Comparison of ENCODE assay signal across 15 cellular contexts in genomic region chr5:67996596-67996995, GRCh38.
DNase-seq lines count a peak whose midpoint lies in the region; ATAC-seq and TF ChIP-seq lines count a peak whose summit lies in the region.
"Had no signal": no experiment of that assay in that cellular context is flagged by ENCODE, and none has a peak within 500 bp of the region (broad histone marks: within the 10 kb centered on the region; RNA-seq: fewer than 3 reads in every experiment).

No MANE protein-coding gene starts in this region.

- H3K9me3 Mint-ChIP-seq in CD14-positive monocyte, result peaks cover 0 to 7% (median 4%) of the 10 kb centered on the region in 7 donors
- H3K9me3 Mint-ChIP-seq: CD4-positive, alpha-beta T cell had no signal

- ATAC-seq in GM19023 (IDR thresholded peaks at IDR 0.05; ENCODE audit: unreplicated experiment), result no peak
- ATAC-seq: HepG2 had no signal

- peaks cover 11% of the 10 kb centered on the region for H3K4me1 Mint-ChIP-seq in CD14-positive monocyte

- H3K27me3 ChIP-seq in esophagus muscularis mucosa, result no peaks in the 10 kb centered on the region
- H3K27me3 ChIP-seq: SJSA1 had no signal

- TF ChIP-seq CTCF in CD14-positive monocyte (IDR thresholded peaks at IDR 0.05) (no peak), esophagus muscularis mucosa (IDR thresholded peaks at IDR 0.05) (no peak)

- H3K27ac ChIP-seq in esophagus muscularis mucosa (replicated peaks in 1 of 4), result peak overlapping the region; percentile 75 to 86 (median 78)
- H3K27ac ChIP-seq: SJSA1 had no signal

- H3K27me3 Mint-ChIP-seq in CD14-positive monocyte (ENCODE audit: low read depth in 3 of 3), result peaks cover 0 to 4% (median 0%) of the 10 kb centered on the region in 3 donors
- H3K27me3 Mint-ChIP-seq: CD4-positive, alpha-beta T cell had no signal

- DNase-seq in CD14-positive monocyte (ENCODE audit: low spot score) (no peak), Daoy (ENCODE audit: low read depth) (peak; percentile 22), NCI-H2029 treated with DMSO at 0.1 percent for 48 hours (lab: John Stamatoyannopoulos, UW) (peak; percentile 13), esophagus muscularis mucosa (ENCODE audit: extremely low spot score) (no peak), glomerular visceral epithelial cell (ENCODE audit: extremely low spot score) (no peak), MV-4-11 (lab: John Stamatoyannopoulos, UW) (no peak)
- DNase-seq: AML-193; CD4-positive, alpha-beta T cell; DND-41; GF-D8; NCI-H1436; NCI-H510A treated with DMSO at 0.1 percent for 48 hours had no signal

- 89% methylated on average over 10 of the region's 10 CpGs for WGBS in esophagus muscularis mucosa

- H3K36me3 ChIP-seq in esophagus muscularis mucosa, result no peaks in the 10 kb centered on the region
- H3K36me3 ChIP-seq: SJSA1 had no signal

- H3K27ac Mint-ChIP-seq in CD14-positive monocyte, result peak overlapping the region in 4 of 7 donors; percentile 31 to 70 (median 44)
- H3K27ac Mint-ChIP-seq: CD4-positive, alpha-beta T cell had no signal

- no peak overlapping the region for H3K4me3 Mint-ChIP-seq in CD14-positive monocyte
- H3K4me3 Mint-ChIP-seq: CD4-positive, alpha-beta T cell had no signal

- H3K9me3 ChIP-seq in esophagus muscularis mucosa, result no peaks in the 10 kb centered on the region
- H3K9me3 ChIP-seq: SJSA1 had no signal

- intact Hi-C loops in CD14-positive monocyte (cut with micrococcal nuclease), result loop anchor here (10.0 kb wide), 2 partner anchors 48 to 218 kb away; partner anchors contain the start of gene PIK3R1 (in 1 of the 2)
- intact Hi-C loops in esophagus muscularis mucosa (cut with DNase I), result loop anchor here (10.0 kb wide), 1 partner anchor 752 kb away; no protein-coding TSS in a partner anchor

- no peak for TF ChIP-seq POLR2A in esophagus muscularis mucosa (IDR thresholded peaks at IDR 0.05; ENCODE audit: low read depth)

- peaks cover 7 to 62% (median 54%) of the 10 kb centered on the region in 4 donors for H3K4me1 ChIP-seq in esophagus muscularis mucosa

- TF ChIP-seq EP300 in esophagus muscularis mucosa (IDR thresholded peaks at IDR 0.05), result no peak

- H3K4me3 ChIP-seq in esophagus muscularis mucosa, result no peak overlapping the region
- H3K4me3 ChIP-seq: SJSA1 had no signal

- no peaks in the 10 kb centered on the region for H3K36me3 Mint-ChIP-seq in CD14-positive monocyte

Comparison
In these comparisons a context has a peak if more than half of its experiments do, and no peak if none do; other contexts are left out.
1. DNase-seq: peak in Daoy (single experiment) and NCI-H2029 treated with DMSO at 0.1 percent for 48 hours (single experiment); none in CD14-positive monocyte (single experiment), esophagus muscularis mucosa (single experiment), glomerular visceral epithelial cell (single experiment) and MV-4-11 (single experiment).